ENCODE assay signal across 13 cellular contexts in genomic region chr5:37938086-37938852, GRCh38.
"Had no signal": no experiment of that assay in that cellular context is flagged by ENCODE, and none has a peak within 500 bp of the region (broad histone marks: within the 10 kb centered on the region; RNA-seq: fewer than 3 reads in every experiment).

No MANE protein-coding gene starts in this region.

- DNase-seq: activated CD4-positive, CD25-positive, alpha-beta regulatory T cell treated with anti-CD3 and anti-CD28 coated beads, Interleukin-2, amount 50 U/mL, for 72 hours; activated naive CD4-positive, alpha-beta T cell treated with Interleukin-2 at 50 U/mL for 16 hours; aorta; cerebellar nuclear complex; effector memory CD4-positive, alpha-beta T cell; foreskin fibroblast; hippocampal formation; lower lobe of right lung; ovary; spleen; stimulated activated naive CD8-positive, alpha-beta T cell treated with anti-CD3 and anti-CD28 coated beads, Interleukin-15, amount 100 ng/mL, for 72 hours; T-helper 9 cell; upper lobe of left lung had no signal
